Comparison of ENCODE assay signal across 16 cellular contexts in the genomic region with DNA sequence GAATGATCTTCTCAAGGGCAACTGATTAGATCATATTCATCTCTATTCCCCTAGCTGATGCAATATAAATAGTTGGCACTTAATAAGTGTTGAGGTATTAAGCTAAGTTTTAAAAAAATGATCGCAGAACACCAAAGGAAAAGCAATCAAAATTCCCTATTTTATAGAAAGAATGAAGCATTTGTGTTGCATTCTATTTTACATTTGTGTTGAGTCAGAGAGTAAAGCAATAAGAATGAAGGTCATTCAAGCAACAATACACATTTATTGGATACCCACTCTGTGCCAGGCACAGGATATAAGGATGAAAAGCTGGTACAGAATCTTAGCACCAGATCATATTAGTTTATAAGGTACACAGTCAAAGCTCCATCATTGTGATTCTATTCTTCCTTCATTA.
A peak's percentile ranks its signal among the peaks of the same experiment; 100 is the strongest.
DNase-seq lines count a peak whose midpoint lies in the region; ATAC-seq and TF ChIP-seq lines count a peak whose summit lies in the region.
"Had no signal": no experiment of that assay in that cellular context is flagged by ENCODE, and none has a peak within 500 bp of the region (broad histone marks: within the 10 kb centered on the region; RNA-seq: fewer than 3 reads in every experiment).

No MANE protein-coding gene starts in this region.

- H3K23ac ChIP-seq in H9 (ENCODE audit: insufficient read length, low read depth, low read length) = no peak overlapping the region

- no peak overlapping the region for H2BK12ac ChIP-seq in H9 (ENCODE audit: insufficient read length, low read depth, low read length)

- H2BK20ac ChIP-seq in H9 (ENCODE audit: low read depth, low read length, poor library complexity, severe bottlenecking) = no peak overlapping the region

- H2BK120ac ChIP-seq in H9 (ENCODE audit: low read depth, low read length, poor library complexity, severe bottlenecking) = no peak overlapping the region

- no peak overlapping the region for H3K56ac ChIP-seq in H9 (ENCODE audit: insufficient read length, low read depth, low read length)

- H3K9me3 ChIP-seq in H9 (ENCODE audit: control insufficient read depth, low read depth, low read length) = no peaks in the 10 kb centered on the region
- H3K9me3 ChIP-seq: BLaER1 treated with 17β-estradiol and CSF1 and Interleukin-3, amounts not matched to agents 10 nM and 100 nM had no signal

- no peaks in the 10 kb centered on the region for H3K9me3 Mint-ChIP-seq in brain
- no peaks in the 10 kb centered on the region for H3K9me3 Mint-ChIP-seq in H9
- H3K9me3 Mint-ChIP-seq in endothelial cell (ENCODE audit: unreplicated experiment) = no peaks in the 10 kb centered on the region

- H3K4me3 Mint-ChIP-seq in brain = no peak overlapping the region
- H3K4me3 Mint-ChIP-seq in H9 = no peak overlapping the region
- H3K4me3 Mint-ChIP-seq in endothelial cell (ENCODE audit: unreplicated experiment) = no peak overlapping the region
- H3K4me3 Mint-ChIP-seq: B cell; CD8-positive, alpha-beta T cell had no signal

- H3K79me1 ChIP-seq in H9 (ENCODE audit: insufficient read depth, low read depth, low read length, poor library complexity, severe bottlenecking) = no peaks in the 10 kb centered on the region

- WGBS in H9 (ENCODE audit: extremely low coverage, insufficient read length, low lambda C conversion rate) = no CpG with 5 or more reads among the region's 1 CpG

- H2AK5ac ChIP-seq in H9 (ENCODE audit: insufficient read length, low read length) = no peak overlapping the region

- no peak overlapping the region for H3K18ac ChIP-seq in H9 (ENCODE audit: insufficient read length, low read depth, low read length)

- H3T11ph ChIP-seq in H9 (ENCODE audit: low read length) = no peak overlapping the region

- no peak overlapping the region for H2AFZ ChIP-seq in H9 (ENCODE audit: low read length)
- H2AFZ ChIP-seq: GM23248 had no signal

- H3K9ac ChIP-seq in H9 (ENCODE audit: extremely low read depth, insufficient read length, low read length) = no peak overlapping the region
- H3K9ac ChIP-seq: BLaER1 treated with 17β-estradiol and CSF1 and Interleukin-3, amounts not matched to agents 10 nM and 100 nM; GM23248 had no signal

- no peak overlapping the region for H2BK5ac ChIP-seq in H9 (ENCODE audit: insufficient read length, low read length)

- no peak overlapping the region for H4K5ac ChIP-seq in H9 (ENCODE audit: insufficient read length, low read depth, low read length)

- no peaks in the 10 kb centered on the region for H3K79me2 ChIP-seq in H9 (ENCODE audit: insufficient read depth, low read length)

- H2BK15ac ChIP-seq in H9 (ENCODE audit: low read depth, low read length) = no peak overlapping the region

- no peaks in the 10 kb centered on the region for H3K36me3 Mint-ChIP-seq in brain
- no peaks in the 10 kb centered on the region for H3K36me3 Mint-ChIP-seq in H9 (ENCODE audit: insufficient read depth in 1 of 3, low read depth in 3 of 3)
- H3K36me3 Mint-ChIP-seq in endothelial cell (ENCODE audit: low read depth, unreplicated experiment) = no peaks in the 10 kb centered on the region
- H3K36me3 Mint-ChIP-seq: CD8-positive, alpha-beta T cell had no signal

- no peaks in the 10 kb centered on the region for H3K27me3 ChIP-seq in H9 (ENCODE audit: insufficient read depth, low read length)
- H3K27me3 ChIP-seq: BLaER1 treated with 17β-estradiol and CSF1 and Interleukin-3, amounts not matched to agents 10 nM and 100 nM had no signal

- H3K27ac Mint-ChIP-seq in brain (peak overlapping the region in 3 of 5 experiments; percentile 22 to 88 (median 29)), H9 (no peak overlapping the region), endothelial cell (ENCODE audit: unreplicated experiment) (no peak overlapping the region)
- H3K27ac Mint-ChIP-seq: B cell; CD8-positive, alpha-beta T cell had no signal

- no peaks in the 10 kb centered on the region for H3K4me1 ChIP-seq in H9 (ENCODE audit: insufficient read depth, low read length)

- no peaks in the 10 kb centered on the region for H4K20me1 ChIP-seq in H9 (ENCODE audit: control insufficient read depth, insufficient read depth, insufficient read length)
- H4K20me1 ChIP-seq: BLaER1 treated with 17β-estradiol and CSF1 and Interleukin-3, amounts not matched to agents 10 nM and 100 nM had no signal

- no peak overlapping the region for H3K14ac ChIP-seq in H9 (ENCODE audit: insufficient read depth, low read length)

- H3K4ac ChIP-seq in H9 (ENCODE audit: low read depth, low read length) = no peak overlapping the region

- H3K27ac ChIP-seq in temporal lobe (ENCODE audit: low read depth, low read length) (peak overlapping the region; percentile 51), H9 (ENCODE audit: insufficient read length, low read depth, low read length) (no peak overlapping the region)
- H3K27ac ChIP-seq: BLaER1 treated with 17β-estradiol and CSF1 and Interleukin-3, amounts not matched to agents 10 nM and 100 nM; GM23248 had no signal

- no peak for TF ChIP-seq CTCF in brain (conservative IDR thresholded peaks at IDR 0.05)
- no peak for TF ChIP-seq CTCF in H9 (conservative IDR thresholded peaks at IDR 0.05)
- TF ChIP-seq CTCF in endothelial cell (IDR thresholded peaks at IDR 0.05; ENCODE audit: unreplicated experiment) = no peak

- H3K27me3 Mint-ChIP-seq in brain (no peaks in the 10 kb centered on the region), H9 (ENCODE audit: low read depth) (no peaks in the 10 kb centered on the region), endothelial cell (ENCODE audit: unreplicated experiment) (no peaks in the 10 kb centered on the region)
- H3K27me3 Mint-ChIP-seq: B cell had no signal

- H4K91ac ChIP-seq in H9 (ENCODE audit: insufficient read length, low read depth, low read length) = no peak overlapping the region

- no peak for ATAC-seq in HG03108 (IDR thresholded peaks at IDR 0.05; ENCODE audit: unreplicated experiment)
- ATAC-seq: CD8-positive, alpha-beta T cell had no signal

- H3K23me2 ChIP-seq in H9 (ENCODE audit: insufficient read length, low read depth, low read length, poor library complexity, severe bottlenecking) = no peaks in the 10 kb centered on the region

- peaks cover 49% of the 10 kb centered on the region for H3K4me1 Mint-ChIP-seq in brain
- H3K4me1 Mint-ChIP-seq in H9 = peaks cover 4 to 5% of the 10 kb centered on the region in 2 experiments; a peak in 3 of 4 replicates
- no peaks in the 10 kb centered on the region for H3K4me1 Mint-ChIP-seq in endothelial cell (ENCODE audit: unreplicated experiment)
- H3K4me1 Mint-ChIP-seq: B cell had no signal

- H4K8ac ChIP-seq in H9 (replicated peaks; ENCODE audit: insufficient read length, low read depth, low read length) = no peak overlapping the region

- DNase-seq in globus pallidus (ENCODE audit: low spot score) (peak; percentile 59), pons (ENCODE audit: low spot score) (peak; percentile 72), H9 (no peak), endothelial cell (ENCODE audit: low spot score) (no peak)
- DNase-seq: Calu3; CD8-positive, alpha-beta T cell; DMS79 treated with DMSO at 0.1 percent for 48 hours; GF-D8; GM23248; HCEC 1CT; IMR-90 had no signal

- no peak overlapping the region for H3K4me2 ChIP-seq in H9 (ENCODE audit: insufficient read depth, insufficient read length, low read length)
- H3K4me2 ChIP-seq: BLaER1 treated with 17β-estradiol and CSF1 and Interleukin-3, amounts not matched to agents 10 nM and 100 nM had no signal

Comparison
In these comparisons a context has a peak if more than half of its experiments do, and no peak if none do; other contexts are left out.
1. H3K27ac Mint-ChIP-seq: peak in brain (3 of 5); none in H9 (0 of 3) and endothelial cell (single experiment).
2. DNase-seq: peak in globus pallidus (single experiment) and pons (single experiment); none in H9 (single experiment) and endothelial cell (single experiment).